ENCODE assay signal across 1 cellular context in genomic region chr1:164709108-164709507, GRCh38.
TF ChIP-seq lines count a peak whose summit lies in the region.

No MANE protein-coding gene starts in this region.

TF ChIP-seq in WTC11, 78 proteins besides CTCF, POLR2A, EP300 and RAD21 (continued from another document):
- TF ChIP-seq E2F1 (CRISPR knock-in tag; IDR thresholded peaks at IDR 0.05) (no peak), CREM (CRISPR knock-in tag; IDR thresholded peaks at IDR 0.05) (no peak), ETV6 (CRISPR knock-in tag; IDR thresholded peaks at IDR 0.05) (no peak), TCF7 (CRISPR knock-in tag; IDR thresholded peaks at IDR 0.05; ENCODE audit: low read depth) (no peak), SMAD3 (CRISPR knock-in tag; IDR thresholded peaks at IDR 0.05; ENCODE audit: borderline replicate concordance) (no peak), ATF2 (CRISPR knock-in tag; IDR thresholded peaks at IDR 0.05; ENCODE audit: borderline replicate concordance, low read depth) (no peak)
- TF ChIP-seq, protein P1, sequence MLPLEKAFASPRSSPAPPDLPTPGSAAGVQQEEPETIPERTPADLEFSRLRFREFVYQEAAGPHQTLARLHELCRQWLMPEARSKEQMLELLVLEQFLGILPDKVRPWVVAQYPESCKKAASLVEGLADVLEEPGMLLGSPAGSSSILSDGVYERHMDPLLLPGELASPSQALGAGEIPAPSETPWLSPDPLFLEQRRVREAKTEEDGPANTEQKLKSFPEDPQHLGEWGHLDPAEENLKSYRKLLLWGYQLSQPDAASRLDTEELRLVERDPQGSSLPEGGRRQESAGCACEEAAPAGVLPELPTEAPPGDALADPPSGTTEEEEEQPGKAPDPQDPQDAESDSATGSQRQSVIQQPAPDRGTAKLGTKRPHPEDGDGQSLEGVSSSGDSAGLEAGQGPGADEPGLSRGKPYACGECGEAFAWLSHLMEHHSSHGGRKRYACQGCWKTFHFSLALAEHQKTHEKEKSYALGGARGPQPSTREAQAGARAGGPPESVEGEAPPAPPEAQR (CRISPR knock-in tag; IDR thresholded peaks at IDR 0.05) = no peak
